33 cellular contexts compared by ENCODE assay signal in the genomic region with DNA sequence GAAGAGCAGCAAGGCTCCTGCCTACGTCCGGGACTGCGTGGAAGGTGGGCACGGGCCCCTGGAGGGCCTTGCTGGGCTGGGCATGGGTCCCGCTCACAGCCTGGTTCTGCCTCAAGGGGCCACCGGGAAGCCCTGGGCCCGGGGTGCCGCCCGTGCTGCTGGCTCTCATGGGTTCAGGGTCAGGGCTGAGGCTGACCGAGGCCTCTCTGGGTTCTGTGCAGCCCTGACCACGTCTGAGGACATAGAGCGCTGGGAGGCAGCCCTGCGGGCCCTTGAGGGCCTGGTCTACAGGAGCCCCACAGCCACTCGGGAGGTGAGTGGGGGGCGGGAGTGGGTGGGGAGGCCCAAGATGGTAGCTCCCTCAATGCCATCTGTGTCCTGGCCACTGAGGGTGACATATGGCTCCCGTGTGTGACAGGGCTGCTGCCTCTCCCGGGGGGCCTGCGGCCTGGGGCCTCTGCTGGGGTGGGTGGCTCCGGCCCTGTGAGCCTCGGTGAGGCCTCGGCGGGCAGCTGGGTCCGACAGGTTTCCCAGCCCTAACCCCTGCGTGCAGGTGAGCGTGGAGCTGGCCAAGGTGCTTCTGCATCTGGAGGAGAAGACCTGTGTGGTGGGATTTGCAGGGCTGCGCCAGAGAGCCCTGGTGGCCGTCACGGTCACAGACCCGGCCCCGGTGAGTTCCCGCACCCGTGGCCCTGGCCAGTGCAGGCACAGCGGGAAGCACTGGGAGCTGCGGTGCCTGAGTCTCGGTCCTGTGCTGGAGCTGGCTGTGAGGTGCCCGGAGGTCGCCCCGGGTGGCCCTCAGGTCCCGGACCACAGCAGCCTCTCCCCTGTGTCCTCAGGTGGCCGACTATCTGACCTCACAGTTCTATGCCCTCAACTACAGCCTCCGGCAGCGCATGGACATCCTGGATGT. TPM values are rescaled to one million over a fixed set of nuclear protein-coding genes. Genes with fewer than 3 reads are reported as not detected.
"Had no signal": no experiment of that assay in that cellular context is flagged by ENCODE, and none has a peak within 500 bp of the region (broad histone marks: within the 10 kb centered on the region; RNA-seq: fewer than 3 reads in every experiment).

No MANE protein-coding gene starts in this region.

- H3K27ac ChIP-seq: ascending aorta, cardiac muscle cell, coronary artery, dorsolateral prefrontal cortex, gastroesophageal sphincter, hepatocyte, left ventricle myocardium inferior, sigmoid colon, thoracic aorta, uterus, WERI-Rb-1 had no signal

- H3K4me3 ChIP-seq: ascending aorta, cardiac muscle cell, coronary artery, dorsolateral prefrontal cortex, gastroesophageal sphincter, hepatocyte, left ventricle myocardium inferior, lung, sigmoid colon, thoracic aorta, uterus had no signal

- DNase-seq: activated CD4-positive, alpha-beta T cell treated with anti-CD3 and anti-CD28 coated beads for 48 hours; activated CD4-positive, alpha-beta T cell treated with anti-CD3 and anti-CD28 coated beads, Interleukin-2, amount 50 U/mL, for 48 hours; activated CD8-positive, alpha-beta memory T cell treated with anti-CD3 and anti-CD28 coated beads for 24 hours; activated effector memory CD4-positive, alpha-beta T cell treated with Interleukin-2 at 50 U/mL for 16 hours; activated naive CD4-positive, alpha-beta T cell treated with anti-CD3 and anti-CD28 coated beads for 36 hours; activated naive CD8-positive, alpha-beta T cell treated with anti-CD3 and anti-CD28 coated beads, Interleukin-2, amount 10 ng/mL, durations not matched to agents 7 days and 5 days; effector memory CD4-positive, alpha-beta T cell; islet precursor cell; left ventricle myocardium inferior; mesendoderm; sigmoid colon; small intestine; stimulated activated CD4-positive, alpha-beta T cell treated with anti-CD3 and anti-CD28 coated beads, Interleukin-4, amount 100 ng/mL, for 24 hours; T-helper 17 cell; T1000; trophoblast cell; uterus; WERI-Rb-1 had no signal

- H3K9me3 ChIP-seq: ascending aorta, gastroesophageal sphincter, left ventricle myocardium inferior, sigmoid colon, thoracic aorta, uterus had no signal

- H3K4me2 ChIP-seq: hepatocyte had no signal

- H2AFZ ChIP-seq: hepatocyte had no signal

- H3K27me3 ChIP-seq: ascending aorta, cardiac muscle cell, dorsolateral prefrontal cortex, gastroesophageal sphincter, hepatocyte, sigmoid colon, uterus had no signal

- ATAC-seq: activated CD4-positive, CD25-positive, alpha-beta regulatory T cell treated with anti-CD3 and anti-CD28 coated beads, Interleukin-2, amount 50 U/mL, for 24 hours; gastroesophageal sphincter; stimulated activated effector memory CD8-positive, alpha-beta T cell treated with anti-CD3 and anti-CD28 coated beads, Interleukin-12 subunit alpha, Interleukin-12 subunit beta, amount 100 ng/mL, for 72 hours; T-helper 17 cell had no signal

- H3K4me1 ChIP-seq: ascending aorta, gastroesophageal sphincter, left ventricle myocardium inferior, sigmoid colon, uterus had no signal

- H3K36me3 ChIP-seq: uterus had no signal

RNA-seq across cellular contexts. Expression of gene PTX4, which starts 13.6 kb away (rescaled TPM):
- total RNA-seq: activated naive CD4-positive, alpha-beta T cell treated with anti-CD3 and anti-CD28 coated beads for 36 hours; activated naive CD8-positive, alpha-beta T cell treated with anti-CD3 and anti-CD28 coated beads, Interleukin-2, amount 10 ng/mL, durations not matched to agents 7 days and 5 days; ascending aorta; cerebellum; epithelial cell of proximal tubule; hepatocyte; left ventricle myocardium inferior; mononuclear cell; osteoblast; sigmoid colon; subcutaneous adipose tissue; T-helper 17 cell had no signal
- polyA plus RNA-seq: cardiac muscle cell, hepatocyte, sigmoid colon had no signal

RNA-seq across cellular contexts. Expression of gene TMEM204, which starts 31.1 kb away (rescaled TPM):
- total RNA-seq: epithelial cell of proximal tubule had no signal

RNA-seq across cellular contexts. Expression of gene CCDC154, which starts 58.0 kb away (rescaled TPM):
- total RNA-seq: ascending aorta, epithelial cell of proximal tubule, gastroesophageal sphincter had no signal
